1 cellular context compared by ENCODE assay signal in the genomic region with DNA sequence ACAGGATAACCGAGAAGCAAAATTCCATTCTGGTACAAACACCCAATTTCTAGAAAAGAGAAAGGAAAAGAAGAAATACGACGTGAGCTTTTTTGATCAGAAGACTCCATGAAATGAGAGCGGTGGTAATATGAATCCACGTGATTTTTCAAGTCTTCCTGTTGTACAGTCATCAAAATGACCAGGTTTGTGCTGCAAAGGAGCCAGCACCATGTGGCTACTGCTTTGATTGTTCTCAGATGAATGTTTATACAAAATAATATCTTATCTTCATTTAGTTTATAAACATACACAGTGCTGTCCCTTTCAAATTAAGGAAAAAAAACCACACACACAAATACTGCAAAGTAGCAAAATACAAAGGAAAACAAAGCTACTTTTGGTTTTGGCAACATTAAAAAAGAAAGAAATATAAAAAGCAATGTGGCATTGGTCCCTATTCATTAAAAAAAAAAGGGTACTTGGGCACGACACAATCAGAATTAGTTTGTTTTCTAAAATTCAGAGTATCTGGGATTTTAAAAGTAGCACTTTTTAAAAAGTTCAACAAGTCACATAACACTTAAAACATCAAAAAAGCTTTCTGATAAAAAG.
TF ChIP-seq lines count a peak whose summit lies in the region.

No MANE protein-coding gene starts in this region.

TF ChIP-seq in endothelial cell of umbilical vein, 7 proteins besides CTCF, POLR2A, EP300 and RAD21:
- peak; percentile 22 for TF ChIP-seq JUN (IDR thresholded peaks at IDR 0.05; ENCODE audit: borderline replicate concordance, insufficient read depth, insufficient read length, low read depth)
- TF ChIP-seq POLR2AphosphoS5 (IDR thresholded peaks at IDR 0.05; ENCODE audit: insufficient read depth, low read depth, low read length), result no peak
- peak; percentile 46 for TF ChIP-seq FOS (IDR thresholded peaks at IDR 0.05; ENCODE audit: borderline replicate concordance, insufficient read depth, low read length)
- TF ChIP-seq, protein P1, sequence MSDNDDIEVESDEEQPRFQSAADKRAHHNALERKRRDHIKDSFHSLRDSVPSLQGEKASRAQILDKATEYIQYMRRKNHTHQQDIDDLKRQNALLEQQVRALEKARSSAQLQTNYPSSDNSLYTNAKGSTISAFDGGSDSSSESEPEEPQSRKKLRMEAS (IDR thresholded peaks at IDR 0.05; ENCODE audit: insufficient read depth, insufficient read length), result peak; percentile 54
